ENCODE assay signal across 9 cellular contexts in genomic region chr2:118834901-118835738, GRCh38. TPM values are rescaled to one million over a fixed set of nuclear protein-coding genes. Genes with fewer than 3 reads are reported as not detected.
A peak's percentile ranks its signal among the peaks of the same experiment; 100 is the strongest.
DNase-seq lines count a peak whose midpoint lies in the region; ATAC-seq, FAIRE-seq and TF ChIP-seq lines count a peak whose summit lies in the region.
"Had no signal": no experiment of that assay in that cellular context is flagged by ENCODE, and none has a peak within 500 bp of the region (broad histone marks: within the 10 kb centered on the region; RNA-seq: fewer than 3 reads in every experiment).

No MANE protein-coding gene starts in this region.

- peaks cover 97 to 98% (median 97%) of the 10 kb centered on the region in 3 donors for H3K27me3 Mint-ChIP-seq in CD14-positive monocyte (ENCODE audit: low read depth in 3 of 3)

- H3K36me3 Mint-ChIP-seq in CD14-positive monocyte = peaks cover 0 to 6% of the 10 kb centered on the region in 2 donors

- H3K36me3 ChIP-seq in RWPE2 (ENCODE audit: low read depth) (no peaks in the 10 kb centered on the region), pancreas (no peaks in the 10 kb centered on the region)

- WGBS in pancreas, 2 donors = 2 to 5% methylated on average over 58 to 60 of the region's 60 CpGs

- peak overlapping the region; percentile 29 for H3K4me3 ChIP-seq in RWPE2 (ENCODE audit: severe bottlenecking)
- H3K4me3 ChIP-seq in fibroblast of the aortic adventitia (ENCODE audit: low read depth, low read length) = peak overlapping the region; percentile 57
- peak overlapping the region; percentile 26 to 67 (median 40) for H3K4me3 ChIP-seq in pancreas

- DNase-seq in CD14-positive monocyte (ENCODE audit: low spot score) (no peak), RWPE2 (ENCODE audit: low spot score) (peak; percentile 45), fibroblast of the aortic adventitia (ENCODE audit: low read depth) (no peak), pancreas (peak in 2 of 6 donors; percentile 76), D721Med (ENCODE audit: insufficient read length, low spot score) (no peak), NCI-H1048 (lab: John Stamatoyannopoulos, UW) (no peak), NCI-H1105 treated with DMSO at 0.1 percent for 48 hours (lab: John Stamatoyannopoulos, UW) (no peak)
- DNase-seq: NCI-H82 had no signal

- FAIRE-seq in pancreas (lab: Jason Lieb, UNC) = no peak
- FAIRE-seq in D721Med (lab: Jason Lieb, UNC) = no peak

- H3K4me1 Mint-ChIP-seq in CD14-positive monocyte = peaks cover 4% of the 10 kb centered on the region

- intact Hi-C loops in CD14-positive monocyte (cut with micrococcal nuclease) = no loop called here
- intact Hi-C loops in pancreas (cut with DNase I) = no loop called here

- ATAC-seq in RWPE2 (ENCODE audit: low read depth) (no peak), pancreas (peak; percentile 52 to 82 (median 70)), GM21717 (IDR thresholded peaks at IDR 0.05; ENCODE audit: unreplicated experiment) (no peak)

- H3K9me3 Mint-ChIP-seq in CD14-positive monocyte = peaks cover 0 to 23% (median 11%) of the 10 kb centered on the region in 7 donors

- H3K27ac Mint-ChIP-seq in CD14-positive monocyte = no peak overlapping the region

- no peak overlapping the region for H3K27ac ChIP-seq in RWPE2 (ENCODE audit: poor library complexity, severe bottlenecking)
- no peak overlapping the region for H3K27ac ChIP-seq in pancreas

- no peaks in the 10 kb centered on the region for H3K4me1 ChIP-seq in RWPE2 (ENCODE audit: insufficient read depth, poor library complexity, severe bottlenecking)
- peaks cover 0 to 10% (median 0%) of the 10 kb centered on the region in 3 donors for H3K4me1 ChIP-seq in pancreas

- peak overlapping the region; percentile 41 to 86 for H3K4me3 Mint-ChIP-seq in CD14-positive monocyte

- H3K9me3 ChIP-seq in RWPE2 (ENCODE audit: severe bottlenecking) (no peaks in the 10 kb centered on the region), pancreas (no peaks in the 10 kb centered on the region)

- H3K27me3 ChIP-seq in RWPE2 (ENCODE audit: insufficient read depth, poor library complexity, severe bottlenecking) = peaks cover 96% of the 10 kb centered on the region
- peaks cover 0 to 38% (median 5%) of the 10 kb centered on the region in 4 donors for H3K27me3 ChIP-seq in pancreas

- TF ChIP-seq CTCF in CD14-positive monocyte (IDR thresholded peaks at IDR 0.05) (no peak), RWPE2 (IDR thresholded peaks at IDR 0.05; ENCODE audit: poor library complexity, severe bottlenecking) (no peak), fibroblast of the aortic adventitia (IDR thresholded peaks at IDR 0.05; ENCODE audit: insufficient read depth, low read length) (no peak), pancreas (IDR thresholded peaks at IDR 0.05) (no peak), D721Med (IDR thresholded peaks at IDR 0.05; ENCODE audit: insufficient read depth, missing control alignments) (no peak)

RNA-seq across cellular contexts. Expression of gene EN1, which starts 12.3 kb away (rescaled TPM):
- polyA plus RNA-seq in CD14-positive monocyte (not detected), pancreas (not detected)
- total RNA-seq in fibroblast of the aortic adventitia (ENCODE audit: low replicate concordance) (0.63 and 0.90 TPM in 2 replicates), pancreas (not detected)

Comparison
In these comparisons a context has a peak if more than half of its experiments do, and no peak if none do; other contexts are left out.
1. ATAC-seq: peak in pancreas (4 of 4); none in RWPE2 (single experiment) and GM21717 (single experiment).
2. Peak in every context shown above with its lines, with median percentiles within 50 percentile points of each other: H3K4me3 ChIP-seq.